1 cellular context compared by ENCODE assay signal in genomic region chr10:326350-326749, GRCh38.
TF ChIP-seq lines count a peak whose summit lies in the region.

No MANE protein-coding gene starts in this region.

TF ChIP-seq in IMR-90, 13 proteins besides CTCF, POLR2A, EP300 and RAD21:
- no peak for TF ChIP-seq CHD1 (IDR thresholded peaks at IDR 0.05; ENCODE audit: low read depth, low read length)
- no peak for TF ChIP-seq BHLHE40 (IDR thresholded peaks at IDR 0.05; ENCODE audit: low read depth, low read length)
- no peak for TF ChIP-seq SMC3 (IDR thresholded peaks at IDR 0.05; ENCODE audit: low read depth, low read length)
- TF ChIP-seq CEBPB (IDR thresholded peaks at IDR 0.05; ENCODE audit: low read depth, low read length): no peak
- no peak for TF ChIP-seq RCOR1 (IDR thresholded peaks at IDR 0.05; ENCODE audit: insufficient replicate concordance, low read length)
- no peak for TF ChIP-seq MXI1 (IDR thresholded peaks at IDR 0.05; ENCODE audit: borderline replicate concordance, low read depth, low read length)
- no peak for TF ChIP-seq ELK1 (IDR thresholded peaks at IDR 0.05; ENCODE audit: borderline replicate concordance, low read depth, low read length)
- TF ChIP-seq FOS (IDR thresholded peaks at IDR 0.05; ENCODE audit: low read depth, low read length): no peak
- no peak for TF ChIP-seq NFE2L2 (IDR thresholded peaks at IDR 0.05; ENCODE audit: low read depth, low read length)
- no peak for TF ChIP-seq MAZ (IDR thresholded peaks at IDR 0.05; ENCODE audit: borderline replicate concordance, low read depth, low read length)
TF ChIP-seq in IMR-90: peak in this region for 0.
